Comparison of ENCODE assay signal across 2 cellular contexts in genomic region chr13:46553521-46553885, GRCh38.
TF ChIP-seq lines count a peak whose summit lies in the region.

No MANE protein-coding gene starts in this region.

TF ChIP-seq in K562, 482 proteins besides CTCF, POLR2A, EP300 and RAD21 (continued from another document):
- TF ChIP-seq THAP12 (CRISPR knock-in tag; IDR thresholded peaks at IDR 0.05) = 0 out of 2 replicates have a peak, but pooled peaks have one; percentile 34
- no peak for TF ChIP-seq POLR2B (IDR thresholded peaks at IDR 0.05; ENCODE audit: low read depth, partially characterized antibody)

TF ChIP-seq in HepG2, 621 proteins besides CTCF, POLR2A, EP300 and RAD21 (continued from another document and continues in another):
- TF ChIP-seq MXD1 (CRISPR knock-in tag; IDR thresholded peaks at IDR 0.05) (no peak), HOXD1 (CRISPR knock-in tag; IDR thresholded peaks at IDR 0.05) (0 out of 2 replicates have a peak, but pooled peaks have one; percentile 14), PHF8 (CRISPR knock-in tag; IDR thresholded peaks at IDR 0.05) (0 out of 2 replicates have a peak, but pooled peaks have one; percentile 13), ZNF382 (CRISPR knock-in tag; IDR thresholded peaks at IDR 0.05; ENCODE audit: borderline replicate concordance) (no peak), ZFX (CRISPR knock-in tag; IDR thresholded peaks at IDR 0.05; ENCODE audit: low read depth) (no peak; the same call in 1 of the 2 replicates), HOXA5 (CRISPR knock-in tag; IDR thresholded peaks at IDR 0.05) (no peak), HNF1A (IDR thresholded peaks at IDR 0.05; ENCODE audit: low read depth) (no peak), HNF1A (CRISPR knock-in tag; IDR thresholded peaks at IDR 0.05; ENCODE audit: borderline replicate concordance) (no peak), HIVEP1 (CRISPR knock-in tag; IDR thresholded peaks at IDR 0.05) (no peak), KDM5B (CRISPR knock-in tag; IDR thresholded peaks at IDR 0.05; ENCODE audit: borderline replicate concordance) (peak; percentile 61; the same call in 1 of the 2 replicates), ZSCAN9 (CRISPR knock-in tag; IDR thresholded peaks at IDR 0.05; ENCODE audit: borderline replicate concordance) (no peak), NONO (IDR thresholded peaks at IDR 0.05) (no peak), NONO (CRISPR knock-in tag; conservative IDR thresholded peaks at IDR 0.05) (peak; percentile 52; the same call in 1 of the 2 replicates), IRF9 (CRISPR knock-in tag; IDR thresholded peaks at IDR 0.05; ENCODE audit: borderline replicate concordance) (no peak), REXO4 (CRISPR knock-in tag; IDR thresholded peaks at IDR 0.05; ENCODE audit: borderline replicate concordance) (no peak), ZC3H13 (CRISPR knock-in tag; IDR thresholded peaks at IDR 0.05) (peak; percentile 17; the same call in 1 of the 2 replicates), MXI1 (IDR thresholded peaks at IDR 0.05; ENCODE audit: borderline replicate concordance, low read depth, low read length) (no peak), ZBTB7B (CRISPR knock-in tag; IDR thresholded peaks at IDR 0.05) (peak; percentile 59; the same call in 1 of the 2 replicates), HHEX (CRISPR knock-in tag; IDR thresholded peaks at IDR 0.05) (no peak), MEIS2 (CRISPR knock-in tag; IDR thresholded peaks at IDR 0.05) (no peak), SAP130 (CRISPR knock-in tag; IDR thresholded peaks at IDR 0.05; ENCODE audit: low read depth) (no peak), HDAC1 (CRISPR knock-in tag; IDR thresholded peaks at IDR 0.05) (peak; percentile 6; the same call in 1 of the 2 replicates), PATZ1 (CRISPR knock-in tag; IDR thresholded peaks at IDR 0.05) (0 out of 2 replicates have a peak, but pooled peaks have one; percentile 53), ZNF597 (CRISPR knock-in tag; IDR thresholded peaks at IDR 0.05) (no peak), PHF5A (CRISPR knock-in tag; IDR thresholded peaks at IDR 0.05; ENCODE audit: low read depth, unreplicated experiment) (no peak), ZNF570 (CRISPR knock-in tag; IDR thresholded peaks at IDR 0.05; ENCODE audit: borderline replicate concordance) (no peak), ZSCAN25 (CRISPR knock-in tag; IDR thresholded peaks at IDR 0.05) (0 out of 2 replicates have a peak, but pooled peaks have one; percentile 29), NCOA1 (CRISPR knock-in tag; IDR thresholded peaks at IDR 0.05) (no peak), ZNF740 (CRISPR knock-in tag; IDR thresholded peaks at IDR 0.05) (0 out of 2 replicates have a peak, but pooled peaks have one; percentile 2), MTA3 (CRISPR knock-in tag; IDR thresholded peaks at IDR 0.05) (no peak), AKAP8 (CRISPR knock-in tag; IDR thresholded peaks at IDR 0.05) (no peak), ZNF451 (CRISPR knock-in tag; IDR thresholded peaks at IDR 0.05) (peak; percentile 44; the same call in 1 of the 2 replicates), ATF7 (IDR thresholded peaks at IDR 0.05) (no peak), ATF7 (CRISPR knock-in tag; IDR thresholded peaks at IDR 0.05) (no peak), NFYC (CRISPR knock-in tag; IDR thresholded peaks at IDR 0.05) (no peak), HDAC2 (CRISPR knock-in tag; IDR thresholded peaks at IDR 0.05) (0 out of 2 replicates have a peak, but pooled peaks have one; percentile 4), ZFYVE20 (CRISPR knock-in tag; IDR thresholded peaks at IDR 0.05; ENCODE audit: borderline replicate concordance, low read depth) (no peak), SETDB1 (CRISPR knock-in tag; IDR thresholded peaks at IDR 0.05; ENCODE audit: borderline replicate concordance) (no peak), RFX1 (IDR thresholded peaks at IDR 0.05) (no peak), ATRX (CRISPR knock-in tag; IDR thresholded peaks at IDR 0.05; ENCODE audit: borderline replicate concordance) (no peak), ZNF615 (CRISPR knock-in tag; IDR thresholded peaks at IDR 0.05; ENCODE audit: borderline replicate concordance) (no peak), ZXDC (CRISPR knock-in tag; IDR thresholded peaks at IDR 0.05) (no peak), ZNF407 (CRISPR knock-in tag; IDR thresholded peaks at IDR 0.05; ENCODE audit: not compliant biosample characterization) (peak; percentile 46), RBAK (CRISPR knock-in tag; IDR thresholded peaks at IDR 0.05) (no peak)
